7 cellular contexts compared by ENCODE assay signal in genomic region chr13:112832811-112833210, GRCh38.
"Had no signal": no experiment of that assay in that cellular context is flagged by ENCODE, and none has a peak within 500 bp of the region (broad histone marks: within the 10 kb centered on the region; RNA-seq: fewer than 3 reads in every experiment).

No MANE protein-coding gene starts in this region.

- H3K27ac Mint-ChIP-seq: GM23338 had no signal

- H3K4me3 ChIP-seq: GM23338, K562 had no signal

- H2AFZ ChIP-seq: GM23338 had no signal

- H3K4me3 Mint-ChIP-seq: GM23338, H9 had no signal

- ATAC-seq: GM23338, K562 had no signal

- FAIRE-seq: H1, H54, HTR-8/SVneo, K562 had no signal

- H3K4me2 ChIP-seq: GM23338 had no signal

- DNase-seq: H9, HCEC 1CT had no signal

- H3K9me3 Mint-ChIP-seq: GM23338, H9 had no signal

- H3K4me1 Mint-ChIP-seq: GM23338, H9 had no signal
